Comparison of ENCODE assay signal across 11 cellular contexts in genomic region chr10:103232772-103233488, GRCh38. TPM values are rescaled to one million over a fixed set of nuclear protein-coding genes. Genes with fewer than 3 reads are reported as not detected.
DNase-seq lines count a peak whose midpoint lies in the region; ATAC-seq lines count a peak whose summit lies in the region.
"Had no signal": no experiment of that assay in that cellular context is flagged by ENCODE, and none has a peak within 500 bp of the region (broad histone marks: within the 10 kb centered on the region; RNA-seq: fewer than 3 reads in every experiment).

No MANE protein-coding gene starts in this region.

- DNase-seq in RPMI7951 (ENCODE audit: low read depth), result peak; percentile 62
- DNase-seq in fibroblast of gingiva (ENCODE audit: low read depth), result peak; percentile 70
- DNase-seq in renal cortical epithelial cell (ENCODE audit: low read depth), result peak; percentile 48
- no peak for DNase-seq in pons (ENCODE audit: low spot score)
- DNase-seq: activated naive CD8-positive, alpha-beta T cell treated with anti-CD3 and anti-CD28 coated beads, Interleukin-2, amount 10 ng/mL, durations not matched to agents 7 days and 5 days; DND-41; left cardiac atrium; NCI-H2029 treated with DMSO at 0.1 percent for 48 hours had no signal

- no peaks in the 10 kb centered on the region for H3K36me3 ChIP-seq in HUES48 (ENCODE audit: control insufficient read depth, insufficient read depth, low read length)

- peak overlapping the region; percentile 45 for H3K27ac ChIP-seq in HUES48 (ENCODE audit: low read depth, low read length)

- ATAC-seq in GM19467 (IDR thresholded peaks at IDR 0.05; ENCODE audit: unreplicated experiment) (no peak), GM18502 (IDR thresholded peaks at IDR 0.05; ENCODE audit: poor library complexity, unreplicated experiment) (no peak)
- ATAC-seq: left cardiac atrium had no signal

- no peak overlapping the region for H3K4me3 ChIP-seq in HUES48 (ENCODE audit: low read depth, low read length)

- H3K27me3 ChIP-seq in HUES48 (ENCODE audit: control insufficient read depth, insufficient read depth, low read length), result no peaks in the 10 kb centered on the region

- no peak overlapping the region for H3K9ac ChIP-seq in HUES48 (ENCODE audit: low read depth, low read length)

- peaks cover 22% of the 10 kb centered on the region for H3K4me1 ChIP-seq in HUES48 (ENCODE audit: control insufficient read depth, insufficient read depth, low read length)

- H3K9me3 ChIP-seq in HUES48 (ENCODE audit: control insufficient read depth, insufficient read depth, low read length), result no peaks in the 10 kb centered on the region

RNA-seq across cellular contexts. Expression of gene RPEL1, which starts 12.8 kb away (rescaled TPM):
- total RNA-seq in RPMI7951 (2014; rRNA removed; shearing (Covaris generic)), result 0.10 and 0.12 TPM in 2 replicates
- 0.17 and 0.25 TPM in 2 replicates for total RNA-seq in renal cortical epithelial cell
- total RNA-seq: activated naive CD8-positive, alpha-beta T cell treated with anti-CD3 and anti-CD28 coated beads, Interleukin-2, amount 10 ng/mL, durations not matched to agents 7 days and 5 days; left cardiac atrium had no signal

RNA-seq across cellular contexts. Expression of gene NT5C2, which starts 39.9 kb away (rescaled TPM):
- total RNA-seq in RPMI7951 (2014; rRNA removed; shearing (Covaris generic)), result 24.1 and 26.9 TPM in 2 replicates
- total RNA-seq in renal cortical epithelial cell, result 120 and 137 TPM in 2 replicates

RNA-seq across cellular contexts. Expression of gene INA, which starts 44.0 kb away (rescaled TPM):
- 7.9 and 10.3 TPM in 2 replicates for total RNA-seq in RPMI7951 (2014; rRNA removed; shearing (Covaris generic))
- 1.8 and 5.2 TPM in 2 replicates for total RNA-seq in renal cortical epithelial cell
- total RNA-seq: left cardiac atrium had no signal
